Comparison of ENCODE assay signal across 1 cellular context in the genomic region with DNA sequence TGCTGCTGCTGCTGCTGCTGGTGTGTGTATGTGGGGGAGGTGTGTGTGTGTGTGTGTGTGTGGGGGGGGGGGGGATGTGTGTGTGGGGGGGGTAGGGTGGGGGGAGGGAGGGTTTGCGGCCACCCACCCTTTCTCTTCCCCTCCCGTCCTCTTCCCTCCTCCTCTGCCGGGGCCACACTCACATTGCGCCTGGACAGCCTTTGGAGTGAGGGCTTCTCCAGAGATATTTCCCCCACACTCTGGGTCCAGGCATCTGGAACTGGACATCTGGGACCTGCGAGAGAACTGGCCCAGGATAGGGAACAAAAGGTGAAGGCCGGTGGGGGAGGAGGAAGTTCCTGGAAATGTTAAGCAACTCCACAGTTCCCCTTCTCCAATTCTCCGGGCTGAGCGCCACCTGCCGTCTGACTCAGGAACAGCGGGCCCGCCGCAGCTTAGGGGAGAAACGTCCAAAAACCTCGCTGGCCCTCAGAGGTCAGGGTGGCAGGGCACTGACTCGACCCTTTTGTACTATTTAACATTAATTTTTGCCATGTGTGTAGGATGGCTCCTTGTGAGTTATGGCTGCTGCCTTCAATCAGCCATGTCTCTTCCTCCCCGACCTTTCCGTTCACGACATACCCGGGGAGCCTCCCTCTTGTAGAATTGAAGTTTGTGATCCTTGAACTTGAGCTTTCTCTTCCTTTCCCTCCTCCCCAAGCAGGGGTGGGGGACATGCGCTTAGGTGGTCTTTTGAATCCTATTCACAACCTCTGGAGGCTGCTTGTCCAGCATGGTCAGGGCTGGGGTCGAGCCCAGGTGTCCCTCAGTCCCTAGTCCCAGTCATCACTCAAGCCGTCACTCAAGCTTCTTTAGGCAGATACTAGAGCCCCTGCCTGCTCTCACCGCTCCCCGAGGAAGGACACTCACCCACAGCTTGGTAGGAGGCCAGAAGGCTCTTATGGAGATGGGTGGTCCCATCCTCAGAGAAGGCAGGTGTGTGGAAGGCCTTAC.
TF ChIP-seq lines count a peak whose summit lies in the region.

A gene with protein sequence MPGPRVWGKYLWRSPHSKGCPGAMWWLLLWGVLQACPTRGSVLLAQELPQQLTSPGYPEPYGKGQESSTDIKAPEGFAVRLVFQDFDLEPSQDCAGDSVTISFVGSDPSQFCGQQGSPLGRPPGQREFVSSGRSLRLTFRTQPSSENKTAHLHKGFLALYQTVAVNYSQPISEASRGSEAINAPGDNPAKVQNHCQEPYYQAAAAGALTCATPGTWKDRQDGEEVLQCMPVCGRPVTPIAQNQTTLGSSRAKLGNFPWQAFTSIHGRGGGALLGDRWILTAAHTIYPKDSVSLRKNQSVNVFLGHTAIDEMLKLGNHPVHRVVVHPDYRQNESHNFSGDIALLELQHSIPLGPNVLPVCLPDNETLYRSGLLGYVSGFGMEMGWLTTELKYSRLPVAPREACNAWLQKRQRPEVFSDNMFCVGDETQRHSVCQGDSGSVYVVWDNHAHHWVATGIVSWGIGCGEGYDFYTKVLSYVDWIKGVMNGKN (minus strand): TSS at position 287 of the 993 bp plus-strand sequence. CDS start 34 bp downstream, at position 253.

TF ChIP-seq in A549, 52 proteins besides CTCF, POLR2A, EP300 and RAD21 (continued from another document):
- TF ChIP-seq, protein P1, sequence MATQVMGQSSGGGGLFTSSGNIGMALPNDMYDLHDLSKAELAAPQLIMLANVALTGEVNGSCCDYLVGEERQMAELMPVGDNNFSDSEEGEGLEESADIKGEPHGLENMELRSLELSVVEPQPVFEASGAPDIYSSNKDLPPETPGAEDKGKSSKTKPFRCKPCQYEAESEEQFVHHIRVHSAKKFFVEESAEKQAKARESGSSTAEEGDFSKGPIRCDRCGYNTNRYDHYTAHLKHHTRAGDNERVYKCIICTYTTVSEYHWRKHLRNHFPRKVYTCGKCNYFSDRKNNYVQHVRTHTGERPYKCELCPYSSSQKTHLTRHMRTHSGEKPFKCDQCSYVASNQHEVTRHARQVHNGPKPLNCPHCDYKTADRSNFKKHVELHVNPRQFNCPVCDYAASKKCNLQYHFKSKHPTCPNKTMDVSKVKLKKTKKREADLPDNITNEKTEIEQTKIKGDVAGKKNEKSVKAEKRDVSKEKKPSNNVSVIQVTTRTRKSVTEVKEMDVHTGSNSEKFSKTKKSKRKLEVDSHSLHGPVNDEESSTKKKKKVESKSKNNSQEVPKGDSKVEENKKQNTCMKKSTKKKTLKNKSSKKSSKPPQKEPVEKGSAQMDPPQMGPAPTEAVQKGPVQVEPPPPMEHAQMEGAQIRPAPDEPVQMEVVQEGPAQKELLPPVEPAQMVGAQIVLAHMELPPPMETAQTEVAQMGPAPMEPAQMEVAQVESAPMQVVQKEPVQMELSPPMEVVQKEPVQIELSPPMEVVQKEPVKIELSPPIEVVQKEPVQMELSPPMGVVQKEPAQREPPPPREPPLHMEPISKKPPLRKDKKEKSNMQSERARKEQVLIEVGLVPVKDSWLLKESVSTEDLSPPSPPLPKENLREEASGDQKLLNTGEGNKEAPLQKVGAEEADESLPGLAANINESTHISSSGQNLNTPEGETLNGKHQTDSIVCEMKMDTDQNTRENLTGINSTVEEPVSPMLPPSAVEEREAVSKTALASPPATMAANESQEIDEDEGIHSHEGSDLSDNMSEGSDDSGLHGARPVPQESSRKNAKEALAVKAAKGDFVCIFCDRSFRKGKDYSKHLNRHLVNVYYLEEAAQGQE (IDR thresholded peaks at IDR 0.05) = no peak
- TF ChIP-seq, protein P2, sequence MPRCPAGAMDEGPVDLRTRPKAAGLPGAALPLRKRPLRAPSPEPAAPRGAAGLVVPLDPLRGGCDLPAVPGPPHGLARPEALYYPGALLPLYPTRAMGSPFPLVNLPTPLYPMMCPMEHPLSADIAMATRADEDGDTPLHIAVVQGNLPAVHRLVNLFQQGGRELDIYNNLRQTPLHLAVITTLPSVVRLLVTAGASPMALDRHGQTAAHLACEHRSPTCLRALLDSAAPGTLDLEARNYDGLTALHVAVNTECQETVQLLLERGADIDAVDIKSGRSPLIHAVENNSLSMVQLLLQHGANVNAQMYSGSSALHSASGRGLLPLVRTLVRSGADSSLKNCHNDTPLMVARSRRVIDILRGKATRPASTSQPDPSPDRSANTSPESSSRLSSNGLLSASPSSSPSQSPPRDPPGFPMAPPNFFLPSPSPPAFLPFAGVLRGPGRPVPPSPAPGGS (IDR thresholded peaks at IDR 0.05) = no peak; the same call in 2 of the 3 replicates
- TF ChIP-seq, protein P3, sequence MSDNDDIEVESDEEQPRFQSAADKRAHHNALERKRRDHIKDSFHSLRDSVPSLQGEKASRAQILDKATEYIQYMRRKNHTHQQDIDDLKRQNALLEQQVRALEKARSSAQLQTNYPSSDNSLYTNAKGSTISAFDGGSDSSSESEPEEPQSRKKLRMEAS (IDR thresholded peaks at IDR 0.05) = peak; percentile 29; the same call in 1 of the 2 replicates
- no peak for TF ChIP-seq RCOR1 (IDR thresholded peaks at IDR 0.05; ENCODE audit: low read depth, low read length)
- no peak for TF ChIP-seq CBX8 (IDR thresholded peaks at IDR 0.05)
- TF ChIP-seq RNF2 (IDR thresholded peaks at IDR 0.05; ENCODE audit: borderline replicate concordance, low read depth) = no peak
- TF ChIP-seq HOXB13 (CRISPR knock-in tag; IDR thresholded peaks at IDR 0.05; ENCODE audit: low read depth) = no peak
- no peak for TF ChIP-seq NPAS2 (CRISPR knock-in tag; IDR thresholded peaks at IDR 0.05; ENCODE audit: borderline replicate concordance)
- TF ChIP-seq EHF (CRISPR knock-in tag; IDR thresholded peaks at IDR 0.05) = no peak
- no peak for TF ChIP-seq TP53 (CRISPR knock-in tag; IDR thresholded peaks at IDR 0.05)
- TF ChIP-seq ZSCAN20 (CRISPR knock-in tag; IDR thresholded peaks at IDR 0.05) = no peak
- TF ChIP-seq ZNF302 (CRISPR knock-in tag; IDR thresholded peaks at IDR 0.05) = no peak
- TF ChIP-seq, protein P4, sequence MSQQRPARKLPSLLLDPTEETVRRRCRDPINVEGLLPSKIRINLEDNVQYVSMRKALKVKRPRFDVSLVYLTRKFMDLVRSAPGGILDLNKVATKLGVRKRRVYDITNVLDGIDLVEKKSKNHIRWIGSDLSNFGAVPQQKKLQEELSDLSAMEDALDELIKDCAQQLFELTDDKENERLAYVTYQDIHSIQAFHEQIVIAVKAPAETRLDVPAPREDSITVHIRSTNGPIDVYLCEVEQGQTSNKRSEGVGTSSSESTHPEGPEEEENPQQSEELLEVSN (IDR thresholded peaks at IDR 0.05; ENCODE audit: borderline replicate concordance, low read depth) = no peak
- TF ChIP-seq NFE2L2 (conservative IDR thresholded peaks at IDR 0.05; ENCODE audit: low read length) = no peak
- peak; percentile 42; the same call in 1 of the 2 replicates for TF ChIP-seq PBX3 (IDR thresholded peaks at IDR 0.05)
- TF ChIP-seq RFX5 (IDR thresholded peaks at IDR 0.05) = no peak
- TF ChIP-seq CEBPB (IDR thresholded peaks at IDR 0.05) = peak; percentile 85 to 98; a peak in 3 of 4 replicates
- TF ChIP-seq FOXS1 (CRISPR knock-in tag; IDR thresholded peaks at IDR 0.05) = no peak
- no peak for TF ChIP-seq HOXB5 (CRISPR knock-in tag; IDR thresholded peaks at IDR 0.05)
- TF ChIP-seq, protein P5, sequence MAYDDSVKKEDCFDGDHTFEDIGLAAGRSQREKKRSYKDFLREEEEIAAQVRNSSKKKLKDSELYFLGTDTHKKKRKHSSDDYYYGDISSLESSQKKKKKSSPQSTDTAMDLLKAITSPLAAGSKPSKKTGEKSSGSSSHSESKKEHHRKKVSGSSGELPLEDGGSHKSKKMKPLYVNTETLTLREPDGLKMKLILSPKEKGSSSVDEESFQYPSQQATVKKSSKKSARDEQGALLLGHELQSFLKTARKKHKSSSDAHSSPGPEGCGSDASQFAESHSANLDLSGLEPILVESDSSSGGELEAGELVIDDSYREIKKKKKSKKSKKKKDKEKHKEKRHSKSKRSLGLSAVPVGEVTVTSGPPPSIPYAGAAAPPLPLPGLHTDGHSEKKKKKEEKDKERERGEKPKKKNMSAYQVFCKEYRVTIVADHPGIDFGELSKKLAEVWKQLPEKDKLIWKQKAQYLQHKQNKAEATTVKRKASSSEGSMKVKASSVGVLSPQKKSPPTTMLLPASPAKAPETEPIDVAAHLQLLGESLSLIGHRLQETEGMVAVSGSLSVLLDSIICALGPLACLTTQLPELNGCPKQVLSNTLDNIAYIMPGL (CRISPR knock-in tag; IDR thresholded peaks at IDR 0.05; ENCODE audit: borderline replicate concordance) = no peak
- TF ChIP-seq BHLHE40 (IDR thresholded peaks at IDR 0.05; ENCODE audit: low read depth, low read length) = no peak
- no peak for TF ChIP-seq EHMT2 (IDR thresholded peaks at IDR 0.05; ENCODE audit: low read depth)
- peak; percentile 52 for TF ChIP-seq CHD2 (IDR thresholded peaks at IDR 0.05; ENCODE audit: low read length, partially characterized antibody)
- TF ChIP-seq ZFP36 (IDR thresholded peaks at IDR 0.05; ENCODE audit: borderline replicate concordance, partially characterized antibody) = no peak
- TF ChIP-seq TFCP2L1 (CRISPR knock-in tag; IDR thresholded peaks at IDR 0.05) = no peak
- peak; percentile 86 for TF ChIP-seq SMC3 (IDR thresholded peaks at IDR 0.05)
- TF ChIP-seq HOXA7 (CRISPR knock-in tag; IDR thresholded peaks at IDR 0.05) = 0 out of 2 replicates have a peak, but pooled peaks have one; percentile 30
- no peak for TF ChIP-seq FOSL2 (IDR thresholded peaks at IDR 0.05)
- TF ChIP-seq FOSL2 (CRISPR knock-in tag; IDR thresholded peaks at IDR 0.05) = 0 out of 2 replicates have a peak, but pooled peaks have one; percentile 16
- no peak for TF ChIP-seq USF2 (IDR thresholded peaks at IDR 0.05)
- peak; percentile 61; the same call in 1 of the 2 replicates for TF ChIP-seq RARB (CRISPR knock-in tag; IDR thresholded peaks at IDR 0.05)
- TF ChIP-seq KDM5A (IDR thresholded peaks at IDR 0.05) = peak; percentile 59
- peak in 1 of 2 experiments; percentile 68; a peak in 3 of 5 replicates for TF ChIP-seq JUN (IDR thresholded peaks at IDR 0.05)
- TF ChIP-seq, protein P6, sequence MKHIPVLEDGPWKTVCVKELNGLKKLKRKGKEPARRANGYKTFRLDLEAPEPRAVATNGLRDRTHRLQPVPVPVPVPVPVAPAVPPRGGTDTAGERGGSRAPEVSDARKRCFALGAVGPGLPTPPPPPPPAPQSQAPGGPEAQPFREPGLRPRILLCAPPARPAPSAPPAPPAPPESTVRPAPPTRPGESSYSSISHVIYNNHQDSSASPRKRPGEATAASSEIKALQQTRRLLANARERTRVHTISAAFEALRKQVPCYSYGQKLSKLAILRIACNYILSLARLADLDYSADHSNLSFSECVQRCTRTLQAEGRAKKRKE (CRISPR knock-in tag; IDR thresholded peaks at IDR 0.05; ENCODE audit: low read depth) = peak; percentile 27; the same call in 1 of the 2 replicates
- TF ChIP-seq CHD4 (IDR thresholded peaks at IDR 0.05; ENCODE audit: borderline replicate concordance) = no peak
- TF ChIP-seq GATA3 (IDR thresholded peaks at IDR 0.05; ENCODE audit: borderline replicate concordance) = peak; percentile 24; the same call in 1 of the 2 replicates
- no peak for TF ChIP-seq ZC3H11A (IDR thresholded peaks at IDR 0.05)
- no peak for TF ChIP-seq NR3C1 (IDR thresholded peaks at IDR 0.05)
- TF ChIP-seq HEYL (CRISPR knock-in tag; IDR thresholded peaks at IDR 0.05) = no peak
- TF ChIP-seq HDAC2 (IDR thresholded peaks at IDR 0.05) = no peak
- no peak for TF ChIP-seq MAFK (IDR thresholded peaks at IDR 0.05; ENCODE audit: partially characterized antibody)
- no peak for TF ChIP-seq JUNB (IDR thresholded peaks at IDR 0.05)
- TF ChIP-seq FOSB (CRISPR knock-in tag; IDR thresholded peaks at IDR 0.05) = no peak
- no peak for TF ChIP-seq CBX2 (IDR thresholded peaks at IDR 0.05; ENCODE audit: borderline replicate concordance, low read depth)
- TF ChIP-seq ESRRA (IDR thresholded peaks at IDR 0.05; ENCODE audit: borderline replicate concordance, low read length) = 0 out of 2 replicates have a peak, but pooled peaks have one; percentile 11
- TF ChIP-seq MAZ (IDR thresholded peaks at IDR 0.05; ENCODE audit: borderline replicate concordance, low read depth, low read length) = peak; percentile 52; the same call in 1 of the 2 replicates
